ENCODE assay signal across 8 cellular contexts in genomic region chr1:161019767-161020572, GRCh38. TPM values are rescaled to one million over a fixed set of nuclear protein-coding genes. Genes with fewer than 3 reads are reported as not detected.
DNase-seq lines count a peak whose midpoint lies in the region; ATAC-seq and TF ChIP-seq lines count a peak whose summit lies in the region.

No MANE protein-coding gene starts in this region.

- intact Hi-C loops in Panc1 (cut with micrococcal nuclease; ENCODE audit: unreplicated experiment): no loop called here

- no peak overlapping the region for H3K27ac Mint-ChIP-seq in nephron progenitor cell

- peaks cover 22% of the 10 kb centered on the region for H3K4me1 ChIP-seq in Panc1 (ENCODE audit: control insufficient read depth, insufficient read depth, low read length)

- peak overlapping the region; percentile 67 for H3K27ac ChIP-seq in Panc1 (ENCODE audit: low read length)
- peak overlapping the region; percentile 96 for H3K27ac ChIP-seq in epithelial cell of prostate

- peaks cover 20% of the 10 kb centered on the region for H3K4me1 Mint-ChIP-seq in nephron progenitor cell

- peak; percentile 13 for ATAC-seq in GM19395 (IDR thresholded peaks at IDR 0.05; ENCODE audit: unreplicated experiment)
- ATAC-seq in Panc1: peak; percentile 7

- no peaks in the 10 kb centered on the region for H3K36me3 Mint-ChIP-seq in nephron progenitor cell (ENCODE audit: low read depth)

- peak overlapping the region; percentile 83 for H3K4me3 Mint-ChIP-seq in nephron progenitor cell

- no peaks in the 10 kb centered on the region for H3K9me3 Mint-ChIP-seq in nephron progenitor cell

- no peak for DNase-seq in AG04449 (ENCODE audit: low read depth, low spot score)
- no peak for DNase-seq in Panc1 (ENCODE audit: low read depth, low spot score)
- DNase-seq in epithelial cell of prostate (ENCODE audit: low read depth, low spot score): peak; percentile 91
- no peak for DNase-seq in nephron progenitor cell
- DNase-seq in stimulated activated CD4-positive, alpha-beta T cell treated with anti-CD3 and anti-CD28 coated beads, Interleukin-15, amount 100 ng/mL, for 24 hours: no peak
- DNase-seq in GM19240 (ENCODE audit: insufficient read length, low spot score): no peak
- DNase-seq in HEK293T (ENCODE audit: extremely low spot score): no peak

- POLR2A ChIA-PET in AG04449 (lab: Yijun Ruan, JAX): interaction anchor here (1.3 kb wide), 1 partner anchor 25 kb away, joined by 4 read pairs; the partner anchor contains the start of gene USF1
- POLR2A ChIA-PET in Panc1 (lab: Charles Lee): interaction anchor here (0.7 kb wide), 2 partner anchors 24 to 146 kb away, joined by 3 to 6 read pairs; no protein-coding TSS in a partner anchor
- POLR2A ChIA-PET in HEK293T (lab: Yijun Ruan, JAX): interaction anchor here (1.3 to 2.8 kb wide), 6 partner anchors 13 to 98 kb away, joined by 4 to 32 read pairs (median 8); partner anchors contain the start of genes NIT1, PFDN2 and USF1

- TF ChIP-seq CTCF in AG04449 (IDR thresholded peaks at IDR 0.05; ENCODE audit: insufficient read depth, low read length, missing control alignments): no peak
- TF ChIP-seq CTCF in Panc1 (IDR thresholded peaks at IDR 0.05): no peak
- no peak for TF ChIP-seq CTCF in nephron progenitor cell (IDR thresholded peaks at IDR 0.05)

- peaks cover 3% of the 10 kb centered on the region; the same call in 1 of the 2 replicates for H3K36me3 ChIP-seq in Panc1 (ENCODE audit: control insufficient read depth, insufficient read depth, low read length)

- no TSS peak for BruUV-seq in Panc1 (replicated peaks; lab: Mats Ljungman, UMichigan)

- H3K9me3 ChIP-seq in Panc1 (ENCODE audit: control insufficient read depth, insufficient read depth, low read depth, low read length): no peaks in the 10 kb centered on the region

- no peaks in the 10 kb centered on the region for H3K27me3 ChIP-seq in Panc1 (ENCODE audit: control insufficient read depth, insufficient read depth, low read length)

- in situ Hi-C loops in Panc1 (cut with HindIII; ENCODE audit: low pct_unique_long_range_greater_than_20kb, low sequenced_read_pairs): no loop called here

- H3K27me3 Mint-ChIP-seq in nephron progenitor cell (ENCODE audit: low read depth, poor library complexity): peaks cover 49% of the 10 kb centered on the region

- H3K4me3 ChIP-seq in AG04449 (ENCODE audit: low read depth, low read length): peak overlapping the region; percentile 47
- H3K4me3 ChIP-seq in Panc1 (ENCODE audit: low read depth in 2 of 2, low read length in 2 of 2): peak overlapping the region; percentile 87 to 97

- CTCF ChIA-PET in AG04449 (lab: Yijun Ruan, JAX) (interaction anchor here (1.2 to 1.8 kb wide), 3 partner anchors 22 to 78 kb away, joined by 3 to 7 read pairs (median 5); no protein-coding TSS in a partner anchor), Panc1 (lab: Charles Lee) (interaction anchor here (1.2 to 1.8 kb wide), 2 partner anchors 23 to 77 kb away, joined by 4 to 10 read pairs; no protein-coding TSS in a partner anchor), HEK293T (lab: Yijun Ruan, JAX) (interaction anchor here (0.6 to 0.8 kb wide), 2 partner anchors 22 to 25 kb away, joined by 3 read pairs; no protein-coding TSS in a partner anchor)

TF ChIP-seq in HEK293T, 16 proteins besides CTCF, POLR2A, EP300 and RAD21:
- no peak for TF ChIP-seq ZNF384 (IDR thresholded peaks at IDR 0.05)
- TF ChIP-seq SUZ12 (IDR thresholded peaks at IDR 0.05): no peak
- no peak for TF ChIP-seq ARNT (IDR thresholded peaks at IDR 0.05)
- TF ChIP-seq SP1 (IDR thresholded peaks at IDR 0.05): no peak
- no peak for TF ChIP-seq FOXK2 (IDR thresholded peaks at IDR 0.05)
- no peak for TF ChIP-seq TARDBP (IDR thresholded peaks at IDR 0.05)
- TF ChIP-seq ELF4 (IDR thresholded peaks at IDR 0.05): no peak
- no peak for TF ChIP-seq NFRKB (IDR thresholded peaks at IDR 0.05)
- no peak for TF ChIP-seq PKNOX1 (IDR thresholded peaks at IDR 0.05)
- no peak for TF ChIP-seq LEF1 (IDR thresholded peaks at IDR 0.05; ENCODE audit: borderline replicate concordance)
- TF ChIP-seq FOXA1 (IDR thresholded peaks at IDR 0.05): no peak
- no peak for TF ChIP-seq FOXM1 (IDR thresholded peaks at IDR 0.05; ENCODE audit: borderline replicate concordance)

RNA-seq across cellular contexts. Expression of gene F11R, which starts 1.0 kb away (rescaled TPM):
- total RNA-seq in Panc1 (2021; ENCODE audit: unreplicated experiment): 63.0 TPM
- 35.3 TPM for polyA plus RNA-seq in Panc1 (2012; ENCODE audit: insufficient read length)

RNA-seq across cellular contexts. Expression of gene TSTD1, which starts 18.8 kb away (rescaled TPM):
- 20.1 TPM for total RNA-seq in Panc1 (2021; ENCODE audit: unreplicated experiment)
- 32.0 TPM for polyA plus RNA-seq in Panc1 (2012; ENCODE audit: insufficient read length)

RNA-seq across cellular contexts. Expression of gene USF1, which starts 25.8 kb away (rescaled TPM):
- 57.7 TPM for total RNA-seq in Panc1 (2021; ENCODE audit: unreplicated experiment)
- polyA plus RNA-seq in Panc1 (2012; ENCODE audit: insufficient read length): 46.2 TPM

RNA-seq across cellular contexts. Expression of gene ARHGAP30, which starts 49.7 kb away (rescaled TPM):
- 0.36 TPM for total RNA-seq in Panc1 (2021; ENCODE audit: unreplicated experiment)
- not detected for polyA plus RNA-seq in Panc1 (2012; ENCODE audit: insufficient read length)
